ENCODE assay signal across 9 cellular contexts in the genomic region with DNA sequence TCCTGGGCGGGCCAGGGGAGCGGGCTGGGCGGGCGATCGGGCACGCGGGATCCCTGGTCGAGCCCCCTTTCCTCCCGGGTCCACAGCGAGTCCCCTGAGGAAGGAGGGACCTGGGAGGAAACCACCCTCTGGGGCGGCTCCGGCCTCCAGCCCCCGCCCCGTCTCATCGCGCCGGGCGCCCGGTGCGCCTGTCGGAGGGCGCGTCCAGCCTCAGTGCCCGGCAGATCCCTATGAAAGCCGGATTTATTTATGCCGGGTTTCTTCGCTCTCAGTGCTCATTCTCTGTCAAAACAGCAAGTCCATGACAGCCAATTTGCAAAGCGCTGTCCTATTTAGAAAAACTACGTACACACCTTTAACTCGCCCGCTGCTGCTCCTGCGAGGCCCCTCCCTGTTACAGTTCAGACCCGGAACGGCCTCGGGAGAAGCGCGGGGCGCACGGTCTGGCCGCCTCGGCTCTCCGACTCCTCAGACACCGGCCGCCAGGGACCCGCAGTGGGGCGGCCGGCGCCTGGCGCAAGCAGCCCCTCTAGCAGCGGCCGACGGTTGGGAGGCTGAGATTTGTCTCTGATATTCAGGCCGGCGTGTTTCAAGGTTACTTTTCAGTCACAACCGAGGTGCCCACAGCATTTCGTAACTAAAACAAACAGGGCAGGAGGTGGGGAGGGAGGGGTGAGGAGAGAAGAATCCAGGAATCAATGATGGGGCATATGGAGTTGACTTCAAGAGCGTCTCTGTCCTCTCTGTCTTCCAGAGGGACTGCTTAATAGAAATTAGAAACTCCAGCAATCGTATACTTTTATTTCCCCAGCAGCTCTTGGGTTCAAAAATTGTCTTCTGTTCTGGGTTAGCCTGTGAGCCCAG. TPM values are rescaled to one million over a fixed set of nuclear protein-coding genes. Genes with fewer than 3 reads are reported as not detected.
DNase-seq lines count a peak whose midpoint lies in the region; ATAC-seq and TF ChIP-seq lines count a peak whose summit lies in the region.
"Had no signal": no experiment of that assay in that cellular context is flagged by ENCODE, and none has a peak within 500 bp of the region (broad histone marks: within the 10 kb centered on the region; RNA-seq: fewer than 3 reads in every experiment).

No MANE protein-coding gene starts in this region.

- H3K4me1 Mint-ChIP-seq in Caco-2 (ENCODE audit: low read depth, unreplicated experiment) (peaks cover 12% of the 10 kb centered on the region), chondrocyte (ENCODE audit: low read depth) (peaks cover 12% of the 10 kb centered on the region), mesothelial cell of epicardium (peaks cover 11% of the 10 kb centered on the region)

- H3K36me3 Mint-ChIP-seq in Caco-2 (ENCODE audit: insufficient read depth, unreplicated experiment) (peaks cover 46% of the 10 kb centered on the region), chondrocyte (ENCODE audit: low read depth) (no peaks in the 10 kb centered on the region), mesothelial cell of epicardium (no peaks in the 10 kb centered on the region)

- DNase-seq in Caco-2 (peak; percentile 72 to 74), NCI-H146 treated with DMSO at 0.1 percent for 48 hours (lab: John Stamatoyannopoulos, UW; ENCODE audit: unreplicated experiment) (peak; percentile 87), chondrocyte (ENCODE audit: low spot score) (no peak), mesothelial cell of epicardium (ENCODE audit: low spot score in 2 of 2, unreplicated experiment in 2 of 2) (no peak), HAP-1 (ENCODE audit: low spot score in 2 of 2) (no peak)
- DNase-seq in effector CD4-positive, alpha-beta T cell = no peak

- intact Hi-C loops in Caco-2 (cut with micrococcal nuclease; ENCODE audit: unreplicated experiment) = loop anchor here (1.0 to 10.0 kb wide), 10 partner anchors 48 to 770 kb away; a partner anchor contains a TSS

- in situ Hi-C loops in HAP-1 (cut with MboI; ENCODE audit: low sequenced_read_pairs) = no loop called here

- CTCF ChIA-PET in Caco-2 (lab: Charles Lee) = interaction anchor here (0.7 to 2.9 kb wide), 9 partner anchors 10 to 246 kb away, joined by 3 to 19 read pairs (median 5); no protein-coding TSS in a partner anchor

- TSS peak; percentile 86 for BruUV-seq in Caco-2 (replicated peaks; lab: Mats Ljungman, UMichigan)

- ATAC-seq in HG03571 (IDR thresholded peaks at IDR 0.05; ENCODE audit: unreplicated experiment) = no peak
- ATAC-seq in HG03159 (IDR thresholded peaks at IDR 0.05; ENCODE audit: unreplicated experiment) = no peak

- POLR2A ChIA-PET in Caco-2 (lab: Charles Lee) = interaction anchor here (0.6 to 2.9 kb wide), 17 partner anchors 10 to 235 kb away, joined by 3 to 38 read pairs (median 4); no protein-coding TSS in a partner anchor

- H3K27me3 ChIP-seq in Caco-2 (replicated peaks; ENCODE audit: control insufficient read depth, insufficient read depth, low read length) (no peaks in the 10 kb centered on the region), HAP-1 (ENCODE audit: low read depth) (no peaks in the 10 kb centered on the region)

- peaks cover 6% of the 10 kb centered on the region for H3K27me3 Mint-ChIP-seq in Caco-2 (ENCODE audit: insufficient read depth, unreplicated experiment)
- H3K27me3 Mint-ChIP-seq in chondrocyte (ENCODE audit: low read depth) = peaks cover 76% of the 10 kb centered on the region
- peaks cover 90% of the 10 kb centered on the region for H3K27me3 Mint-ChIP-seq in mesothelial cell of epicardium (ENCODE audit: low read depth)

- peak in 1 of 2 experiments; percentile 18 for TF ChIP-seq CTCF in Caco-2 (IDR thresholded peaks at IDR 0.05; ENCODE audit: insufficient read depth in 1 of 2, low read depth in 1 of 2, low read length in 1 of 2, severe bottlenecking in 1 of 2, unreplicated experiment in 1 of 2)
- TF ChIP-seq CTCF in chondrocyte (IDR thresholded peaks at IDR 0.05) = no peak
- TF ChIP-seq CTCF in mesothelial cell of epicardium (IDR thresholded peaks at IDR 0.05; ENCODE audit: unreplicated experiment) = no peak

- H3K36me3 ChIP-seq in Caco-2 (ENCODE audit: control insufficient read depth, insufficient read depth, low read length) = peaks cover 2% of the 10 kb centered on the region
- H3K36me3 ChIP-seq in HAP-1 (replicated peaks) = no peaks in the 10 kb centered on the region

- H3K9me3 ChIP-seq in Caco-2 (no peaks in the 10 kb centered on the region), HAP-1 (no peaks in the 10 kb centered on the region)

- H3K4me1 ChIP-seq in Caco-2 (peaks cover 15% of the 10 kb centered on the region), HAP-1 (no peaks in the 10 kb centered on the region)

- H3K9me3 Mint-ChIP-seq in Caco-2 (ENCODE audit: unreplicated experiment) (no peaks in the 10 kb centered on the region), chondrocyte (ENCODE audit: low read depth) (no peaks in the 10 kb centered on the region), mesothelial cell of epicardium (no peaks in the 10 kb centered on the region)

- H3K27ac Mint-ChIP-seq in Caco-2 (ENCODE audit: unreplicated experiment) (peak overlapping the region; percentile 82), chondrocyte (ENCODE audit: unreplicated experiment) (no peak overlapping the region), mesothelial cell of epicardium (no peak overlapping the region)

- H3K4me3 ChIP-seq in Caco-2 (ENCODE audit: low read depth, low read length) (peak overlapping the region; percentile 79), HAP-1 (no peak overlapping the region)

- H3K4me3 Mint-ChIP-seq in Caco-2 (ENCODE audit: unreplicated experiment) = peak overlapping the region; percentile 87
- H3K4me3 Mint-ChIP-seq in chondrocyte (ENCODE audit: unreplicated experiment) = peak overlapping the region; percentile 22
- peak overlapping the region; percentile 42 for H3K4me3 Mint-ChIP-seq in mesothelial cell of epicardium

RNA-seq across cellular contexts. Expression of a gene that starts 0.8 kb away (rescaled TPM):
- total RNA-seq in Caco-2 (2022) = 38.7 and 43.6 TPM in 2 replicates
- total RNA-seq in chondrocyte = not detected in 3 replicates
- total RNA-seq in mesothelial cell of epicardium = not detected in 3 replicates
- total RNA-seq: T-helper 2 cell treated with Interferon-gamma antibody and Interleukin-4, amounts not matched to agents 100 ng/mL and 5 ng/mL, for 36 hours had no signal

Comparison
In these comparisons a context has a peak if more than half of its experiments do, and no peak if none do; other contexts are left out.
1. DNase-seq: peak in Caco-2 (2 of 2) and NCI-H146 treated with DMSO at 0.1 percent for 48 hours (single experiment); none in chondrocyte (single experiment), mesothelial cell of epicardium (0 of 2), effector CD4-positive, alpha-beta T cell (single experiment) and HAP-1 (0 of 2).
2. H3K4me3 Mint-ChIP-seq: peak in every context shown above with its lines; median percentile 87 in Caco-2; 42 in mesothelial cell of epicardium; 22 in chondrocyte.
3. RNA of a gene that starts 0.8 kb away (total RNA-seq): 38.7 to 43.6 TPM in Caco-2; not detected in mesothelial cell of epicardium and not detected in chondrocyte; every median in the first group is over 10 times any median in the second.